Comparison of ENCODE assay signal across 20 cellular contexts in genomic region chr10:35203744-35204143, GRCh38.
DNase-seq lines count a peak whose midpoint lies in the region; ATAC-seq, FAIRE-seq and TF ChIP-seq lines count a peak whose summit lies in the region.
"Had no signal": no experiment of that assay in that cellular context is flagged by ENCODE, and none has a peak within 500 bp of the region (broad histone marks: within the 10 kb centered on the region; RNA-seq: fewer than 3 reads in every experiment).

No MANE protein-coding gene starts in this region.

- H3K9me3 Mint-ChIP-seq in CD8-positive, alpha-beta memory T cell = no peaks in the 10 kb centered on the region

- peaks cover 0 to 45% (median 5%) of the 10 kb centered on the region in 3 donors for H3K36me3 Mint-ChIP-seq in CD8-positive, alpha-beta memory T cell

- CTCF ChIA-PET in CD8-positive, alpha-beta memory T cell (lab: Charles Lee) = interaction anchor here (0.7 to 1.6 kb wide), 5 partner anchors 10 to 77 kb away, joined by 3 to 5 read pairs (median 4); partner anchors contain the start of gene CREM
- CTCF ChIA-PET in IMR-90 (lab: Yijun Ruan, JAX) = interaction anchor here (0.8 to 2.1 kb wide), 2 partner anchors 8 to 282 kb away, joined by 5 to 14 read pairs; no protein-coding TSS in a partner anchor
- CTCF ChIA-PET in GM12878 (lab: Yijun Ruan, JAX) = interaction anchor here (0.5 to 7.5 kb wide), 8 partner anchors 8 to 359 kb away, joined by 3 to 46 read pairs (median 4); no protein-coding TSS in a partner anchor

- DNase-seq in CD8-positive, alpha-beta memory T cell = no peak
- DNase-seq in IMR-90 (no peak), GM12878 (ENCODE audit: low read depth, low spot score) (no peak), cerebellar cortex (ENCODE audit: low spot score) (no peak), COR-L47 (lab: John Stamatoyannopoulos, UW) (no peak), NCI-H2081 treated with DMSO at 0.1 percent for 48 hours (lab: John Stamatoyannopoulos, UW) (no peak)
- DNase-seq in effector CD4-positive, alpha-beta T cell = no peak
- DNase-seq: Caco-2, DMS153, H7, Kasumi-1, NCI-H2029, NCI-H2171 treated with DMSO at 0.1 percent for 48 hours, NCI-H446 treated with DMSO at 0.1 percent for 48 hours, NCI-H82 had no signal

- H3K23ac ChIP-seq in IMR-90 (ENCODE audit: low read depth, low read length) = peak overlapping the region; percentile 33; the same call in 1 of the 2 replicates

- H3K4me3 Mint-ChIP-seq in CD8-positive, alpha-beta memory T cell = no peak overlapping the region

- TF ChIP-seq CTCF in IMR-90 (conservative IDR thresholded peaks at IDR 0.05; ENCODE audit: low read depth, low read length) (no peak), GM12878 (IDR thresholded peaks at IDR 0.05 in 2 of 3, conservative IDR thresholded peaks at IDR 0.05 in 1 of 3; ENCODE audit: control insufficient read depth in 2 of 3, extremely low read depth in 1 of 3, insufficient read depth in 1 of 3, low read depth in 3 of 3, low read length in 3 of 3) (no peak), liver (IDR thresholded peaks at IDR 0.05; ENCODE audit: low read depth, low read length, missing input control) (no peak)

- no peaks in the 10 kb centered on the region for H3K9me3 ChIP-seq in CD8-positive, alpha-beta memory T cell (ENCODE audit: low read length)
- H3K9me3 ChIP-seq in IMR-90 (ENCODE audit: control insufficient read depth, insufficient read depth, low read length) = no peaks in the 10 kb centered on the region
- no peaks in the 10 kb centered on the region for H3K9me3 ChIP-seq in GM12878 (replicated peaks; ENCODE audit: control insufficient read depth, insufficient read depth, low read length)
- no peaks in the 10 kb centered on the region for H3K9me3 ChIP-seq in liver (ENCODE audit: control insufficient read depth in 4 of 4, low read length in 3 of 4)
- H3K9me3 ChIP-seq: A549, Caco-2 had no signal

- POLR2A ChIA-PET in CD8-positive, alpha-beta memory T cell (lab: Charles Lee) = no interaction called here
- POLR2A ChIA-PET in IMR-90 (lab: Charles Lee; ENCODE audit: unreplicated experiment) (interaction anchor here (0.6 kb wide), 1 partner anchor 29 kb away, joined by 8 read pairs; no protein-coding TSS in a partner anchor), GM12878 (lab: Charles Lee) (no interaction called here)

- H3K36me3 ChIP-seq in CD8-positive, alpha-beta memory T cell (ENCODE audit: insufficient read depth, low read length) = no peaks in the 10 kb centered on the region
- H3K36me3 ChIP-seq in IMR-90 (ENCODE audit: control insufficient read depth, insufficient read depth, low read length) = peaks cover 5% of the 10 kb centered on the region
- no peaks in the 10 kb centered on the region for H3K36me3 ChIP-seq in GM12878 (ENCODE audit: control insufficient read depth in 2 of 2, insufficient read depth in 2 of 2, low read length in 1 of 2)
- no peaks in the 10 kb centered on the region for H3K36me3 ChIP-seq in liver (ENCODE audit: control insufficient read depth in 4 of 4, insufficient read depth in 3 of 4, low read depth in 1 of 4, low read length in 3 of 4)

- H2BK5ac ChIP-seq in IMR-90 (ENCODE audit: low read depth, low read length, poor library complexity, severe bottlenecking) = no peak overlapping the region

- TF ChIP-seq RAD21 in IMR-90 (IDR thresholded peaks at IDR 0.05; ENCODE audit: low read length) = no peak
- TF ChIP-seq RAD21 in GM12878 (IDR thresholded peaks at IDR 0.05; ENCODE audit: insufficient read depth, low read depth, low read length) = no peak
- TF ChIP-seq RAD21 in liver (IDR thresholded peaks at IDR 0.05) = no peak

- H3K27ac ChIP-seq in CD8-positive, alpha-beta memory T cell (ENCODE audit: low read depth, low read length) = peak overlapping the region; percentile 27
- no peak overlapping the region for H3K27ac ChIP-seq in IMR-90 (ENCODE audit: insufficient read depth, low read length)
- H3K27ac ChIP-seq in GM12878 (ENCODE audit: control insufficient read depth, insufficient read depth) = no peak overlapping the region
- peak overlapping the region in 1 of 2 donors; percentile 6 for H3K27ac ChIP-seq in liver (ENCODE audit: low read depth in 1 of 2, low read length in 2 of 2)
- H3K27ac ChIP-seq: A549, C4-2B had no signal

- H3K9me1 ChIP-seq in IMR-90 (ENCODE audit: insufficient read depth, low read length) = peaks cover 3% of the 10 kb centered on the region; the same call in 1 of the 2 replicates

- no peak overlapping the region for H4K8ac ChIP-seq in IMR-90 (ENCODE audit: low read depth in 2 of 2, low read length in 2 of 2)

- no peak overlapping the region for H2BK15ac ChIP-seq in IMR-90 (ENCODE audit: low read depth, low read length)

- in situ Hi-C loops in IMR-90 (cut with MboI; ENCODE audit: low sequenced_read_pairs) = no loop called here
- in situ Hi-C loops in GM12878 (cut with MboI) = no loop called here

- H3K27me3 ChIP-seq in CD8-positive, alpha-beta memory T cell (ENCODE audit: insufficient read depth, low read length, poor library complexity, severe bottlenecking) = no peaks in the 10 kb centered on the region
- H3K27me3 ChIP-seq in IMR-90 (ENCODE audit: control insufficient read depth, insufficient read depth, low read length) (no peaks in the 10 kb centered on the region), GM12878 (replicated peaks in 1 of 2; ENCODE audit: control insufficient read depth in 2 of 2, insufficient read depth in 2 of 2, low read length in 1 of 2) (no peaks in the 10 kb centered on the region), liver (ENCODE audit: control insufficient read depth in 4 of 4, insufficient read depth in 4 of 4, low read length in 3 of 4) (no peaks in the 10 kb centered on the region)

- H4K20me1 ChIP-seq in IMR-90 (ENCODE audit: insufficient read depth, low read length) (no peaks in the 10 kb centered on the region), GM12878 (ENCODE audit: control insufficient read depth, insufficient read depth) (no peaks in the 10 kb centered on the region)

- H2BK20ac ChIP-seq in IMR-90 (ENCODE audit: low read depth, low read length) = no peak overlapping the region

- H3K4me2 ChIP-seq in IMR-90 (ENCODE audit: low read depth, low read length) (no peak overlapping the region), GM12878 (ENCODE audit: control insufficient read depth, insufficient read depth) (no peak overlapping the region)
- H3K4me2 ChIP-seq: A549 had no signal

- no peak overlapping the region for H3K18ac ChIP-seq in IMR-90 (ENCODE audit: low read depth, low read length)

- peaks cover 5% of the 10 kb centered on the region for H3K4me1 ChIP-seq in CD8-positive, alpha-beta memory T cell (ENCODE audit: insufficient read depth, low read length)
- H3K4me1 ChIP-seq in IMR-90 (ENCODE audit: control insufficient read depth, insufficient read depth, low read length) (no peaks in the 10 kb centered on the region), GM12878 (ENCODE audit: control insufficient read depth, insufficient read depth, low read length) (peaks cover 10% of the 10 kb centered on the region), liver (ENCODE audit: control insufficient read depth in 4 of 4, insufficient read depth in 4 of 4, low read length in 3 of 4) (peaks cover 0 to 8% (median 3%) of the 10 kb centered on the region in 4 donors)
- H3K4me1 ChIP-seq: Caco-2 had no signal

- no CpG with 5 or more reads among the region's 4 CpGs for WGBS in IMR-90 (ENCODE audit: extremely low coverage in 2 of 2, insufficient read length in 1 of 2), 2 experiments
- WGBS in GM12878 (ENCODE audit: insufficient coverage, insufficient replicate concordance, low lambda C conversion rate, missing lambda C conversion rate) = 97% methylated on average over 4 of the region's 4 CpGs
- WGBS in liver = 55% methylated on average over 4 of the region's 4 CpGs

- H3K4me3 ChIP-seq in CD8-positive, alpha-beta memory T cell (ENCODE audit: low read length) = no peak overlapping the region
- H3K4me3 ChIP-seq in IMR-90 (ENCODE audit: insufficient read depth, low read depth, low read length) (no peak overlapping the region), GM12878 (no peak overlapping the region), liver (ENCODE audit: low read depth in 1 of 3, low read length in 3 of 3) (no peak overlapping the region)
- H3K4me3 ChIP-seq: A549 had no signal

- H3K4ac ChIP-seq in IMR-90 (ENCODE audit: low read depth, low read length) = no peak overlapping the region; the same call in 1 of the 2 replicates

- no peak overlapping the region for H2AK5ac ChIP-seq in IMR-90 (ENCODE audit: low read depth, low read length)

- intact Hi-C loops in IMR-90 (cut with micrococcal nuclease) = no loop called here
- intact Hi-C loops in GM12878 (cut with micrococcal nuclease; ENCODE audit: unreplicated experiment) = no loop called here

- H4K5ac ChIP-seq in IMR-90 (ENCODE audit: low read depth, low read length) = no peak overlapping the region

- H2AFZ ChIP-seq in IMR-90 (replicated peaks; ENCODE audit: low read length, poor library complexity) = no peak overlapping the region
- H2AFZ ChIP-seq in GM12878 (ENCODE audit: control insufficient read depth, low read depth, low read length) = no peak overlapping the region

- no peak overlapping the region for H3K56ac ChIP-seq in IMR-90 (ENCODE audit: extremely low read depth, insufficient read depth, low read length)

- BruUV-seq in IMR-90 (replicated peaks; lab: Mats Ljungman, UMichigan) (no TSS peak), GM12878 (replicated peaks; lab: Mats Ljungman, UMichigan) (no TSS peak)

- H3K79me2 ChIP-seq in GM12878 (ENCODE audit: control insufficient read depth, insufficient read depth, low read length) = no peaks in the 10 kb centered on the region

- dilution Hi-C loops in IMR-90 (cut with HindIII; ENCODE audit: low sequenced_read_pairs, unreplicated experiment) = no loop called here

- no peak overlapping the region for H4K91ac ChIP-seq in IMR-90 (ENCODE audit: insufficient read depth, low read depth, low read length)

- TF ChIP-seq EP300 in GM12878 (IDR thresholded peaks at IDR 0.05; ENCODE audit: borderline replicate concordance in 1 of 2, control insufficient read depth in 1 of 2, low read depth in 2 of 2, low read length in 2 of 2) = no peak

- FAIRE-seq in GM12878 (lab: Jason Lieb, UNC) = peak; percentile 52
- FAIRE-seq: A549, GM19239 had no signal

- H3K9ac ChIP-seq in IMR-90 (ENCODE audit: low read depth, low read length) (no peak overlapping the region), GM12878 (ENCODE audit: control insufficient read depth, insufficient read depth, low read length) (no peak overlapping the region), liver (ENCODE audit: low read depth in 1 of 2, low read length in 2 of 2) (no peak overlapping the region)

- peaks cover 5 to 24% (median 12%) of the 10 kb centered on the region in 3 donors for H3K4me1 Mint-ChIP-seq in CD8-positive, alpha-beta memory T cell

- H2BK120ac ChIP-seq in IMR-90 (ENCODE audit: low read depth, low read length) = no peak overlapping the region

- peaks cover 7 to 19% of the 10 kb centered on the region in 2 experiments; a peak in 3 of 4 replicates for H3K79me1 ChIP-seq in IMR-90 (ENCODE audit: low read depth in 1 of 2, low read length in 2 of 2)

- TF ChIP-seq POLR2A in IMR-90 (IDR thresholded peaks at IDR 0.05; ENCODE audit: low read depth, low read length) (no peak), GM12878 (IDR thresholded peaks at IDR 0.05; ENCODE audit: low read depth, low read length) (no peak)

- RAD21 ChIA-PET in GM12878 (lab: Charles Lee; ENCODE audit: unreplicated experiment) = interaction anchor here (1.4 to 1.6 kb wide), 3 partner anchors 8 to 75 kb away, joined by 4 to 8 read pairs (median 5); no protein-coding TSS in a partner anchor

- no peak overlapping the region for H3K27ac Mint-ChIP-seq in CD8-positive, alpha-beta memory T cell

- H2AK9ac ChIP-seq in IMR-90 (replicated peaks; ENCODE audit: low read depth, low read length, poor library complexity) = no peak overlapping the region

- H3K14ac ChIP-seq in IMR-90 (replicated peaks; ENCODE audit: low read depth, low read length) = 0 out of 2 replicates have a peak overlapping the region, but pooled peaks have one; percentile 41

- SMC1A ChIA-PET in GM12878 (lab: Charles Lee; ENCODE audit: uncharacterized antibody, unreplicated experiment) = interaction anchor here (1.0 to 6.9 kb wide), 5 partner anchors 8 to 18 kb away, joined by 3 to 56 read pairs (median 10); no protein-coding TSS in a partner anchor

- no peaks in the 10 kb centered on the region for H3K27me3 Mint-ChIP-seq in CD8-positive, alpha-beta memory T cell

- ATAC-seq in IMR-90 (ENCODE audit: low read depth) (no peak), GM12878 (no peak)
- ATAC-seq: A549, Panc1 had no signal
